Comparison of ENCODE assay signal across 8 cellular contexts in genomic region chr10:70331486-70332268, GRCh38. TPM values are rescaled to one million over a fixed set of nuclear protein-coding genes. Genes with fewer than 3 reads are reported as not detected.
DNase-seq lines count a peak whose midpoint lies in the region; ATAC-seq and TF ChIP-seq lines count a peak whose summit lies in the region.

No MANE protein-coding gene starts in this region.

- TF ChIP-seq POLR2A in vagina (IDR thresholded peaks at IDR 0.05), result no peak

- ATAC-seq in GM18868 (IDR thresholded peaks at IDR 0.05; ENCODE audit: unreplicated experiment), result peak; percentile 74
- ATAC-seq in left lung, result peak; percentile 74

- H3K36me3 ChIP-seq in left lung, result no peaks in the 10 kb centered on the region
- no peaks in the 10 kb centered on the region for H3K36me3 ChIP-seq in vagina

- no peak overlapping the region for H3K4me3 ChIP-seq in left lung
- H3K4me3 ChIP-seq in vagina, result no peak overlapping the region

- H3K27ac ChIP-seq in left lung (peak overlapping the region in 1 of 2 donors; percentile 30), vagina (peak overlapping the region; percentile 18)

- DNase-seq in C1 segment of cervical spinal cord (lab: John Stamatoyannopoulos, UW) (peak in 8 of 14 donors; percentile 22 to 55 (median 41)), HS-5 (ENCODE audit: low read depth) (peak; percentile 87), OCI-M2 (lab: John Stamatoyannopoulos, UW; ENCODE audit: unreplicated experiment) (peak; percentile 59), cerebellum (ENCODE audit: low spot score) (peak; percentile 63), left lung (no peak), vagina (ENCODE audit: extremely low spot score in 2 of 2) (no peak)
- no peak for DNase-seq in activated CD4-positive, CD25-positive, alpha-beta regulatory T cell (lab: John Stamatoyannopoulos, UW)

- H3K4me1 ChIP-seq in left lung (peaks cover 10 to 49% of the 10 kb centered on the region in 2 donors), vagina (peaks cover 25% of the 10 kb centered on the region)

- H3K27me3 ChIP-seq in left lung (peaks cover 0 to 8% of the 10 kb centered on the region in 2 donors), vagina (no peaks in the 10 kb centered on the region)

- no peak for TF ChIP-seq CTCF in left lung (IDR thresholded peaks at IDR 0.05)
- TF ChIP-seq CTCF in vagina (IDR thresholded peaks at IDR 0.05), result no peak

- H3K9me3 ChIP-seq in left lung (no peaks in the 10 kb centered on the region), vagina (no peaks in the 10 kb centered on the region)

- intact Hi-C loops in left lung (cut with DNase I), result no loop called here
- intact Hi-C loops in vagina (cut with DNase I), result no loop called here

RNA-seq across cellular contexts. Expression of gene NPFFR1, which starts 47.9 kb away (rescaled TPM):
- 0.54 TPM for total RNA-seq in cerebellum
- under 1 TPM; 0.20 to 0.21 TPM for total RNA-seq in left lung
- total RNA-seq in vagina, result not detected

RNA-seq across cellular contexts. Expression of gene LRRC20, which starts 50.7 kb away (rescaled TPM):
- total RNA-seq in cerebellum (9.5 TPM), left lung (10 to 100 TPM; 22.9 to 26.6 TPM), vagina (10.8 TPM)

Comparison
In these comparisons a context has a peak if more than half of its experiments do, and no peak if none do; other contexts are left out.
1. DNase-seq: peak in C1 segment of cervical spinal cord (8 of 14), HS-5 (single experiment), OCI-M2 (single experiment) and cerebellum (single experiment); none in left lung (0 of 2), vagina (0 of 2) and activated CD4-positive, CD25-positive, alpha-beta regulatory T cell (0 of 4).